ENCODE assay signal across 14 cellular contexts in genomic region chr1:3653286-3653618, GRCh38. TPM values are rescaled to one million over a fixed set of nuclear protein-coding genes. Genes with fewer than 3 reads are reported as not detected.
DNase-seq lines count a peak whose midpoint lies in the region; ATAC-seq and TF ChIP-seq lines count a peak whose summit lies in the region.
"Had no signal": no experiment of that assay in that cellular context is flagged by ENCODE, and none has a peak within 500 bp of the region (broad histone marks: within the 10 kb centered on the region; RNA-seq: fewer than 3 reads in every experiment).

No MANE protein-coding gene starts in this region.

- H3K9ac ChIP-seq in iPS-20b (ENCODE audit: low read depth, low read length), result no peak overlapping the region

- H3K79me2 ChIP-seq in osteoblast (ENCODE audit: insufficient read depth, low read length), result peaks cover 6% of the 10 kb centered on the region

- ATAC-seq in GM21390 (IDR thresholded peaks at IDR 0.05; ENCODE audit: unreplicated experiment) (no peak), HG03432 (IDR thresholded peaks at IDR 0.05; ENCODE audit: unreplicated experiment) (no peak)
- ATAC-seq: activated CD8-positive, alpha-beta T cell treated with anti-CD3 and anti-CD28 coated beads, Interleukin-2, amount 10 ng/mL, durations not matched to agents 7 days and 5 days; heart right ventricle had no signal

- H3K36me3 Mint-ChIP-seq in CD4-positive, alpha-beta memory T cell, result peaks cover 0 to 2% of the 10 kb centered on the region in 2 donors

- no peaks in the 10 kb centered on the region for H3K9me3 ChIP-seq in CD4-positive, alpha-beta memory T cell (ENCODE audit: control insufficient read depth in 1 of 2, low read length in 2 of 2)
- H3K9me3 ChIP-seq in SJCRH30 (replicated peaks), result no peaks in the 10 kb centered on the region
- H3K9me3 ChIP-seq in iPS-20b (ENCODE audit: insufficient read depth, low read depth, low read length), result no peaks in the 10 kb centered on the region
- H3K9me3 ChIP-seq in osteoblast (ENCODE audit: low read depth, low read length), result no peaks in the 10 kb centered on the region
- H3K9me3 ChIP-seq: heart right ventricle had no signal

- H3K4me3 ChIP-seq in CD4-positive, alpha-beta memory T cell (ENCODE audit: low read length in 2 of 2), result no peak overlapping the region
- H3K4me3 ChIP-seq in SJCRH30 (peak overlapping the region; percentile 69), iPS-20b (ENCODE audit: low read length) (peak overlapping the region; percentile 57; the same call in 1 of the 2 replicates), osteoblast (ENCODE audit: insufficient read depth, low read length) (no peak overlapping the region)

- H2AFZ ChIP-seq in osteoblast (ENCODE audit: low read length), result no peak overlapping the region

- POLR2A ChIA-PET in CD4-positive, alpha-beta memory T cell (lab: Charles Lee; ENCODE audit: partially characterized antibody), result interaction anchor here (0.7 kb wide), 1 partner anchor 10 kb away, joined by 3 read pairs; no protein-coding TSS in a partner anchor

- H3K4me1 Mint-ChIP-seq in CD4-positive, alpha-beta memory T cell, result peaks cover 9 to 34% (median 21%) of the 10 kb centered on the region in 4 donors

- H3K27ac ChIP-seq in CD4-positive, alpha-beta memory T cell (ENCODE audit: low read depth, low read length), result no peak overlapping the region
- no peak overlapping the region for H3K27ac ChIP-seq in SJCRH30
- no peak overlapping the region for H3K27ac ChIP-seq in iPS-20b (ENCODE audit: low read length)
- no peak overlapping the region for H3K27ac ChIP-seq in osteoblast (ENCODE audit: low read depth, low read length)
- H3K27ac ChIP-seq: heart right ventricle had no signal

- no peak for DNase-seq in CD4-positive, alpha-beta memory T cell
- peak; percentile 35 for DNase-seq in G401 (ENCODE audit: low spot score)
- DNase-seq in SJCRH30, result no peak
- DNase-seq in osteoblast (ENCODE audit: insufficient read length, low spot score, missing footprints), result no peak
- DNase-seq in NCI-H510A (lab: John Stamatoyannopoulos, UW), result no peak
- DNase-seq: activated CD8-positive, alpha-beta T cell treated with anti-CD3 and anti-CD28 coated beads, Interleukin-2, amount 10 ng/mL, durations not matched to agents 7 days and 5 days; activated naive CD8-positive, alpha-beta T cell treated with anti-CD3 and anti-CD28 coated beads for 36 hours; erythroblast; heart right ventricle; NCI-H226; nucleus accumbens had no signal

- H3K4me3 Mint-ChIP-seq in CD4-positive, alpha-beta memory T cell, result peak overlapping the region in 6 of 8 donors; percentile 1 to 63 (median 48)
- H3K4me3 Mint-ChIP-seq: activated CD8-positive, alpha-beta T cell treated with anti-CD3 and anti-CD28 coated beads, Interleukin-2, amount 10 ng/mL, durations not matched to agents 7 days and 5 days had no signal

- H3K9me3 Mint-ChIP-seq in CD4-positive, alpha-beta memory T cell, result no peaks in the 10 kb centered on the region
- H3K9me3 Mint-ChIP-seq: activated naive CD8-positive, alpha-beta T cell treated with anti-CD3 and anti-CD28 coated beads for 36 hours had no signal

- peaks cover 31 to 34% of the 10 kb centered on the region in 2 donors for H3K27me3 Mint-ChIP-seq in CD4-positive, alpha-beta memory T cell

- TF ChIP-seq CTCF in osteoblast (IDR thresholded peaks at IDR 0.05; ENCODE audit: extremely low read depth, low read depth, low read length), result no peak

- intact Hi-C loops in CD4-positive, alpha-beta memory T cell (cut with micrococcal nuclease), result no loop called here

- H3K36me3 ChIP-seq in CD4-positive, alpha-beta memory T cell (ENCODE audit: insufficient read depth, low read length), result no peaks in the 10 kb centered on the region
- H3K36me3 ChIP-seq in SJCRH30 (no peaks in the 10 kb centered on the region), iPS-20b (ENCODE audit: insufficient read depth, low read depth, low read length) (no peaks in the 10 kb centered on the region), osteoblast (ENCODE audit: insufficient read depth, low read length) (no peaks in the 10 kb centered on the region)
- H3K36me3 ChIP-seq: heart right ventricle had no signal

- peaks cover 35% of the 10 kb centered on the region for H3K4me1 ChIP-seq in CD4-positive, alpha-beta memory T cell (ENCODE audit: insufficient read depth, low read length)
- H3K4me1 ChIP-seq in SJCRH30 (peaks cover 14% of the 10 kb centered on the region; the same call in 1 of the 2 replicates), iPS-20b (ENCODE audit: insufficient read depth, low read length) (no peaks in the 10 kb centered on the region), osteoblast (ENCODE audit: insufficient read depth, low read length) (peaks cover 6% of the 10 kb centered on the region)

- H4K20me1 ChIP-seq in osteoblast (ENCODE audit: insufficient read depth, low read length), result no peaks in the 10 kb centered on the region

- CTCF ChIA-PET in CD4-positive, alpha-beta memory T cell (lab: Charles Lee; ENCODE audit: partially characterized antibody), result no interaction called here

- in situ Hi-C loops in G401 (cut with HindIII; ENCODE audit: low sequenced_read_pairs), result no loop called here

- H3K4me2 ChIP-seq in osteoblast (ENCODE audit: insufficient read depth, low read length), result no peak overlapping the region

- H3K27ac Mint-ChIP-seq in CD4-positive, alpha-beta memory T cell, result no peak overlapping the region
- H3K27ac Mint-ChIP-seq: activated CD8-positive, alpha-beta T cell treated with anti-CD3 and anti-CD28 coated beads, Interleukin-2, amount 10 ng/mL, durations not matched to agents 7 days and 5 days; activated naive CD8-positive, alpha-beta T cell treated with anti-CD3 and anti-CD28 coated beads for 36 hours had no signal

- peaks cover 14% of the 10 kb centered on the region for H3K27me3 ChIP-seq in CD4-positive, alpha-beta memory T cell (ENCODE audit: insufficient read depth, low read length)
- H3K27me3 ChIP-seq in SJCRH30 (no peaks in the 10 kb centered on the region), iPS-20b (ENCODE audit: insufficient read depth, low read length) (peaks cover 85% of the 10 kb centered on the region), osteoblast (ENCODE audit: insufficient read depth, low read length) (peaks cover 64% of the 10 kb centered on the region)

RNA-seq across cellular contexts. Expression of gene TP73, which starts 0.9 kb away (rescaled TPM):
- total RNA-seq in CD4-positive, alpha-beta memory T cell, result under 1 TPM in 1 of 2 experiments, not detected in 1; 0.17 TPM
- under 1 TPM in 1 of 2 donors, not detected in 1; 0.15 TPM for polyA plus RNA-seq in CD4-positive, alpha-beta memory T cell
- 0.86 and 2.4 TPM in 2 replicates for total RNA-seq in G401 (2014; rRNA removed; shearing (Covaris generic))
- total RNA-seq in SJCRH30 (2014; rRNA removed; shearing (Covaris generic)), result 13.1 and 14.9 TPM in 2 replicates
- not detected in 2 replicates for total RNA-seq in osteoblast

RNA-seq across cellular contexts. Expression of gene WRAP73, which starts 3.3 kb away (rescaled TPM):
- 10 to 100 TPM; 39.0 to 40.7 TPM for total RNA-seq in CD4-positive, alpha-beta memory T cell
- polyA plus RNA-seq in CD4-positive, alpha-beta memory T cell, result 10 to 100 TPM; 24.4 to 30.1 TPM
- total RNA-seq in G401 (2014; rRNA removed; shearing (Covaris generic)), result 34.5 and 40.8 TPM in 2 replicates
- 41.6 and 47.9 TPM in 2 replicates for total RNA-seq in SJCRH30 (2014; rRNA removed; shearing (Covaris generic))
- total RNA-seq in osteoblast, result 9.8 and 12.4 TPM in 2 replicates

RNA-seq across cellular contexts. Expression of gene TPRG1L, which starts 28.4 kb away (rescaled TPM):
- 10 to 100 TPM; 57.9 to 59.5 TPM for total RNA-seq in CD4-positive, alpha-beta memory T cell
- polyA plus RNA-seq in CD4-positive, alpha-beta memory T cell, result 10 to 100 TPM; 41.4 to 46.4 TPM
- total RNA-seq in G401 (2014; rRNA removed; shearing (Covaris generic)), result 19.2 and 21.7 TPM in 2 replicates
- total RNA-seq in SJCRH30 (2014; rRNA removed; shearing (Covaris generic)), result 20.0 and 21.1 TPM in 2 replicates
- total RNA-seq in osteoblast, result 30.9 and 35.8 TPM in 2 replicates

RNA-seq across cellular contexts. Expression of gene MEGF6, which starts 41.9 kb away (rescaled TPM):
- 100 to 1,000 TPM; 167 to 168 TPM for total RNA-seq in CD4-positive, alpha-beta memory T cell
- polyA plus RNA-seq in CD4-positive, alpha-beta memory T cell, result 1 to 10 TPM; 2.4 to 7.1 TPM
- total RNA-seq in G401 (2014; rRNA removed; shearing (Covaris generic)), result 8.1 and 8.7 TPM in 2 replicates
- total RNA-seq in SJCRH30 (2014; rRNA removed; shearing (Covaris generic)), result 0.08 TPM in 1 of 2 replicates, not detected in the other
- 61.9 and 85.4 TPM in 2 replicates for total RNA-seq in osteoblast

Comparison
In these comparisons a context has a peak if more than half of its experiments do, and no peak if none do; other contexts are left out.
1. H3K4me3 ChIP-seq: peak in SJCRH30 (single experiment) and iPS-20b (single experiment); none in CD4-positive, alpha-beta memory T cell (0 of 2) and osteoblast (single experiment).